In the genomic region with DNA sequence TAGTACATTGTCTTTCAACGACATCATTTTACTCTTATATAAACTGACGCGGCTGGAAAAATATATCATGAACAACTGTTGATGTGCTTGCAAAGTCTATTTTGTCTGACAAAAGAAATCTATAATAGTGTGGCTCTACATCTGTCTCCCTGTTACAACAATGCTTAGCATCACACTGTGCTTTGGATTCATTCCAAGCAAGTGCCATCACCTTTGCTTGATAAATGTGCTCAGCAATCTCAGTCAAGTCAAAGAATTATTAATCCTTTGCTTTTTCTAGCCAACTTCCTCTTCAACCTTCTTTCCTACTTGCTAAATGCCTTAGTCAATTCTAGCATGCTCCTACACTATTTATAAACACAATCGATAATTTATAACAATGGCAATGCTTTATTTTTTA, we compare ENCODE assay signal across 11 cellular contexts.
DNase-seq lines count a peak whose midpoint lies in the region; ATAC-seq, FAIRE-seq and TF ChIP-seq lines count a peak whose summit lies in the region.
"Had no signal": no experiment of that assay in that cellular context is flagged by ENCODE, and none has a peak within 500 bp of the region (broad histone marks: within the 10 kb centered on the region; RNA-seq: fewer than 3 reads in every experiment).

No MANE protein-coding gene starts in this region.

- DNase-seq in NCI-H1092 treated with DMSO at 0.1 percent for 48 hours (lab: John Stamatoyannopoulos, UW) (peak; percentile 31), NCI-H1092 (lab: John Stamatoyannopoulos, UW) (no peak), NCI-H2171 (lab: John Stamatoyannopoulos, UW) (peak; percentile 77), cerebellar cortex (ENCODE audit: low spot score) (peak; percentile 46), pancreas (peak in 3 of 6 donors; percentile 23 to 29 (median 28)), dorsolateral prefrontal cortex (no peak), posterior cingulate gyrus (no peak)
- DNase-seq: adrenal gland; stimulated activated CD8-positive, alpha-beta memory T cell treated with anti-CD3 and anti-CD28 coated beads, Interleukin-4, amount 100 ng/mL, for 48 hours had no signal

- H3K9me3 ChIP-seq in pancreas: no peaks in the 10 kb centered on the region
- H3K9me3 ChIP-seq: adrenal gland, gastroesophageal sphincter had no signal

- H3K27ac ChIP-seq in pancreas (peak overlapping the region in 1 of 4 donors; percentile 22), dorsolateral prefrontal cortex (peak overlapping the region in 5 of 59 donors; percentile 1 to 31 (median 11))
- H3K27ac ChIP-seq: adrenal gland, gastroesophageal sphincter had no signal

- no peaks in the 10 kb centered on the region for H3K27me3 ChIP-seq in pancreas
- no peaks in the 10 kb centered on the region for H3K27me3 ChIP-seq in dorsolateral prefrontal cortex
- H3K27me3 ChIP-seq: adrenal gland, gastroesophageal sphincter had no signal

- H3K36me3 ChIP-seq in pancreas: no peaks in the 10 kb centered on the region
- H3K36me3 ChIP-seq: gastroesophageal sphincter had no signal

- 51% methylated on average over 4 of the region's 4 CpGs for WGBS in pancreas, 2 donors

- no peak overlapping the region for H3K4me3 ChIP-seq in pancreas
- no peak overlapping the region for H3K4me3 ChIP-seq in dorsolateral prefrontal cortex
- H3K4me3 ChIP-seq: adrenal gland, gastroesophageal sphincter had no signal

- peaks cover 0 to 23% (median 12%) of the 10 kb centered on the region in 3 donors for H3K4me1 ChIP-seq in pancreas

- intact Hi-C loops in pancreas (cut with DNase I): no loop called here
- intact Hi-C loops in dorsolateral prefrontal cortex (cut with DNase I): no loop called here
- intact Hi-C loops in posterior cingulate gyrus (cut with DNase I): no loop called here

- TF ChIP-seq CTCF in pancreas (IDR thresholded peaks at IDR 0.05) (no peak), dorsolateral prefrontal cortex (IDR thresholded peaks at IDR 0.05 in 54 of 56, conservative IDR thresholded peaks at IDR 0.05 in 2 of 56; ENCODE audit: low read depth in 1 of 56, partially characterized antibody in 56 of 56) (no peak)

- ATAC-seq in pancreas: peak; percentile 74 to 82 (median 82)
- no peak for ATAC-seq in HG02588 (IDR thresholded peaks at IDR 0.05; ENCODE audit: unreplicated experiment)
- ATAC-seq: gastroesophageal sphincter had no signal

- no peak for FAIRE-seq in pancreas (lab: Jason Lieb, UNC)

Comparison
In these comparisons a context has a peak if more than half of its experiments do, and no peak if none do; other contexts are left out.
1. DNase-seq: peak in NCI-H1092 treated with DMSO at 0.1 percent for 48 hours (single experiment), NCI-H2171 (single experiment) and cerebellar cortex (single experiment); none in NCI-H1092 (single experiment), dorsolateral prefrontal cortex (0 of 10) and posterior cingulate gyrus (0 of 10).